ENCODE assay signal across 8 cellular contexts in the genomic region with DNA sequence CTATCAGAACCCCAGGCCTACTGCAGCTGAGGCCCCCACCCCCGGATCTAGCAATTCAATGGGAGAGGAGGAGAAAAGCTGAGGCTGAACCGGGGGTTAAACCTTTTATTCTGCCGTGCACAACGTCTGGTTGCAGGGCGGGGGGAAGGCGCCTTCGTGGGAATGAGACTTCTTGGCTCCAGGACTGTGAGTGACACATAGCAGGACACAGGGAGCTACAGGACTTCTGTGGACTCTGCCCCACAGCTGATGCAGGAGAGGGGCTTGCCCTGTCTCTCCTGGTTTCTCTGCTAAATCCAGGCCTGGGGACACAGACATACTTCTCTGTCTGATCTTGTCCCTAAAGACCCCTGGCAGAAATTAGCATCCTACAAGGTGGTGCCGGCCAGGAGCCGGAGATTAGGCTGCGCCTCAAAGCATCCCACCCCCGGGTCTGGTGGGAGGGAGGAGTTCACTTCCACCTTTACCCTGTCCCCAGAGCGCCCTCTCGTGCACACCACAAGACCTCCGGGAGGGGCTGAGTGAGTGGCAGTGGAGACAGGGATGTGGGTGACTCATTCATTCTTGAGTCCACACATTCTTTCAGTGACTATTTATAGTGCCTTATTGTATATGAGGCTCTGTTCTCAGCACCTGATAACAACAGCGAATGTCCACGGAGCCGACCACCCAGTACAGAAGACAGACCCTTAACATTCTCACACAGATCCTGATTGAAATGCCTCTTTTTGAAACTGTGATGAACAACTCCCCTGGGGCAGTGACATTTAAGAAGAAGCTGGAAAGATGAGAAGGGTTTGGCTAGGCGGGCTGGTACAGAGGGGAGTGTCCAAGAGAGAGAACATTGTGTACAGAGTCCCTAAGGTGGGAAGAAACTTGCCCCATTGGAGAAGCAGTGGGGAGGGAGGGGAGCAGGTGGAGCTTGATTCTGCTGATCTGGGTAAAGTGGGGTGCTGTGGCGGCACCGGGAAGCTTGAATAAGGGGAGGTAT. TPM values are rescaled to one million over a fixed set of nuclear protein-coding genes. Genes with fewer than 3 reads are reported as not detected.
DNase-seq lines count a peak whose midpoint lies in the region; ATAC-seq, FAIRE-seq and TF ChIP-seq lines count a peak whose summit lies in the region.

No MANE protein-coding gene starts in this region.

- H3K36me3 ChIP-seq in RWPE2 (ENCODE audit: low read depth) (no peaks in the 10 kb centered on the region), endothelial cell of umbilical vein (ENCODE audit: control insufficient read depth in 2 of 2, extremely low read depth in 1 of 2, insufficient read depth in 2 of 2, low read length in 2 of 2) (peaks cover 0 to 9% of the 10 kb centered on the region in 2 experiments)

- H3K9ac ChIP-seq in endothelial cell of umbilical vein (replicated peaks; ENCODE audit: extremely low read depth, insufficient read depth, low read length) = peak overlapping the region; percentile 19

- peaks cover 5% of the 10 kb centered on the region for H3K27me3 Mint-ChIP-seq in activated T-helper 1 cell treated with anti-CD3 and anti-CD28 coated beads, Interleukin-12 subunit alpha, Interleukin-12 subunit beta, Interleukin-2, Interleukin-4 antibody, amounts not matched to agents 30 ng/mL and 10 ng/mL and 1 ng/mL, durations not matched to agents 14 hours and 24 hours and 36 hours (ENCODE audit: insufficient read depth)

- no peaks in the 10 kb centered on the region for H3K27me3 ChIP-seq in RWPE2 (ENCODE audit: insufficient read depth, poor library complexity, severe bottlenecking)
- no peaks in the 10 kb centered on the region for H3K27me3 ChIP-seq in endothelial cell of umbilical vein (ENCODE audit: control insufficient read depth in 2 of 2, insufficient read depth in 2 of 2, low read length in 2 of 2)

- H2AFZ ChIP-seq in endothelial cell of umbilical vein (ENCODE audit: low read depth, low read length) = no peak overlapping the region

- no peaks in the 10 kb centered on the region for H4K20me1 ChIP-seq in endothelial cell of umbilical vein (replicated peaks; ENCODE audit: control insufficient read depth, extremely low read depth, insufficient read depth, low read length)

- DNase-seq in EL (peak; percentile 94), RWPE2 (ENCODE audit: low spot score) (peak; percentile 78), endothelial cell of umbilical vein (ENCODE audit: low read depth, low spot score) (peak; percentile 96), myocyte (ENCODE audit: low read depth) (peak; percentile 97), NCI-H2081 treated with DMSO at 0.1 percent for 48 hours (lab: John Stamatoyannopoulos, UW) (no peak)
- no peak for DNase-seq in activated CD8-positive, alpha-beta memory T cell treated with anti-CD3 and anti-CD28 coated beads, Interleukin-2, amount 50 U/mL, for 48 hours
- DNase-seq in activated T-helper 1 cell treated with anti-CD3 and anti-CD28 coated beads, Interleukin-12 subunit alpha, Interleukin-12 subunit beta, Interleukin-2, Interleukin-4 antibody, amounts not matched to agents 30 ng/mL and 10 ng/mL and 1 ng/mL, durations not matched to agents 14 hours and 24 hours and 36 hours (ENCODE audit: low spot score) = no peak

- CTCF ChIA-PET in endothelial cell of umbilical vein (lab: Charles Lee) = interaction anchor here (0.6 to 3.7 kb wide), 18 partner anchors 9 to 586 kb away, joined by 3 to 35 read pairs (median 4); partner anchors contain the start of gene GMPR

- intact Hi-C loops in endothelial cell of umbilical vein (cut with micrococcal nuclease) = loop anchor here (1.0 kb wide), 6 partner anchors 38 to 586 kb away; no protein-coding TSS in a partner anchor
- intact Hi-C loops in activated T-helper 1 cell treated with anti-CD3 and anti-CD28 coated beads, Interleukin-12 subunit alpha, Interleukin-12 subunit beta, Interleukin-2, Interleukin-4 antibody, amounts not matched to agents 30 ng/mL and 10 ng/mL and 1 ng/mL, durations not matched to agents 14 hours and 24 hours and 36 hours (cut with micrococcal nuclease) = no loop called here

- BruUV-seq in endothelial cell of umbilical vein (replicated peaks; lab: Mats Ljungman, UMichigan) = no TSS peak

- H3K4me3 ChIP-seq in RWPE2 (ENCODE audit: severe bottlenecking) (no peak overlapping the region), endothelial cell of umbilical vein (replicated peaks in 1 of 3; ENCODE audit: insufficient read depth in 1 of 3, low read depth in 1 of 3, low read length in 3 of 3) (no peak overlapping the region)

- dilution Hi-C loops in endothelial cell of umbilical vein (cut with MboI; ENCODE audit: extremely low pct_ligation_motif_present, low sequenced_read_pairs) = no loop called here

- no peak overlapping the region for H3K4me3 Mint-ChIP-seq in activated T-helper 1 cell treated with anti-CD3 and anti-CD28 coated beads, Interleukin-12 subunit alpha, Interleukin-12 subunit beta, Interleukin-2, Interleukin-4 antibody, amounts not matched to agents 30 ng/mL and 10 ng/mL and 1 ng/mL, durations not matched to agents 14 hours and 24 hours and 36 hours

- POLR2A ChIA-PET in endothelial cell of umbilical vein (lab: Charles Lee) = no interaction called here

- no peak overlapping the region for H3K27ac Mint-ChIP-seq in activated T-helper 1 cell treated with anti-CD3 and anti-CD28 coated beads, Interleukin-12 subunit alpha, Interleukin-12 subunit beta, Interleukin-2, Interleukin-4 antibody, amounts not matched to agents 30 ng/mL and 10 ng/mL and 1 ng/mL, durations not matched to agents 14 hours and 24 hours and 36 hours

- peak overlapping the region; percentile 19 for H3K4me2 ChIP-seq in endothelial cell of umbilical vein (ENCODE audit: insufficient read depth, low read length)

- peak; percentile 59 for ATAC-seq in HG02885 (IDR thresholded peaks at IDR 0.05; ENCODE audit: poor library complexity, unreplicated experiment)
- ATAC-seq in RWPE2 (ENCODE audit: low read depth) = peak; percentile 96

- no peaks in the 10 kb centered on the region for H3K36me3 Mint-ChIP-seq in activated T-helper 1 cell treated with anti-CD3 and anti-CD28 coated beads, Interleukin-12 subunit alpha, Interleukin-12 subunit beta, Interleukin-2, Interleukin-4 antibody, amounts not matched to agents 30 ng/mL and 10 ng/mL and 1 ng/mL, durations not matched to agents 14 hours and 24 hours and 36 hours (ENCODE audit: low read depth)

- no peaks in the 10 kb centered on the region for H3K79me2 ChIP-seq in endothelial cell of umbilical vein (ENCODE audit: control insufficient read depth, insufficient read depth, low read length)

- TF ChIP-seq POLR2A in endothelial cell of umbilical vein (IDR thresholded peaks at IDR 0.05; ENCODE audit: low read depth, low read length) = no peak

- H3K9me3 ChIP-seq in RWPE2 (ENCODE audit: severe bottlenecking) (no peaks in the 10 kb centered on the region), endothelial cell of umbilical vein (replicated peaks; ENCODE audit: control insufficient read depth, insufficient read depth, low read length) (no peaks in the 10 kb centered on the region)

- no peaks in the 10 kb centered on the region for H3K9me1 ChIP-seq in endothelial cell of umbilical vein (replicated peaks; ENCODE audit: control insufficient read depth, extremely low read depth, insufficient read depth, low read length)

- H3K27ac ChIP-seq in RWPE2 (ENCODE audit: poor library complexity, severe bottlenecking) = peak overlapping the region; percentile 39
- peak overlapping the region; percentile 73 for H3K27ac ChIP-seq in endothelial cell of umbilical vein (ENCODE audit: insufficient read depth, low read depth, low read length)

- peak; percentile 99 for FAIRE-seq in endothelial cell of umbilical vein (lab: Jason Lieb, UNC)

- H3K4me1 Mint-ChIP-seq in activated T-helper 1 cell treated with anti-CD3 and anti-CD28 coated beads, Interleukin-12 subunit alpha, Interleukin-12 subunit beta, Interleukin-2, Interleukin-4 antibody, amounts not matched to agents 30 ng/mL and 10 ng/mL and 1 ng/mL, durations not matched to agents 14 hours and 24 hours and 36 hours (ENCODE audit: low read depth) = peaks cover 7% of the 10 kb centered on the region

- H3K4me1 ChIP-seq in RWPE2 (ENCODE audit: insufficient read depth, poor library complexity, severe bottlenecking) (peaks cover 16% of the 10 kb centered on the region), endothelial cell of umbilical vein (ENCODE audit: control insufficient read depth, extremely low read depth, insufficient read depth, low read length) (peaks cover 9% of the 10 kb centered on the region)

- TF ChIP-seq CTCF in RWPE2 (IDR thresholded peaks at IDR 0.05; ENCODE audit: poor library complexity, severe bottlenecking) (peak; percentile 77), endothelial cell of umbilical vein (IDR thresholded peaks at IDR 0.05; ENCODE audit: extremely low read depth in 1 of 2, insufficient read depth in 1 of 2, low read depth in 1 of 2, low read length in 2 of 2) (peak; percentile 79 to 80)

- no peaks in the 10 kb centered on the region for H3K9me3 Mint-ChIP-seq in activated T-helper 1 cell treated with anti-CD3 and anti-CD28 coated beads, Interleukin-12 subunit alpha, Interleukin-12 subunit beta, Interleukin-2, Interleukin-4 antibody, amounts not matched to agents 30 ng/mL and 10 ng/mL and 1 ng/mL, durations not matched to agents 14 hours and 24 hours and 36 hours

TF ChIP-seq in endothelial cell of umbilical vein, 7 proteins besides CTCF, POLR2A, EP300 and RAD21 (continues in another document):
- no peak for TF ChIP-seq MYC (IDR thresholded peaks at IDR 0.05; ENCODE audit: low read depth, low read length)
- no peak for TF ChIP-seq MAX (IDR thresholded peaks at IDR 0.05; ENCODE audit: insufficient read depth, insufficient read length)
- peak; percentile 33 for TF ChIP-seq GATA2 (IDR thresholded peaks at IDR 0.05; ENCODE audit: insufficient read depth, insufficient read length, low read depth, low read length)
- peak; percentile 95 for TF ChIP-seq JUN (IDR thresholded peaks at IDR 0.05; ENCODE audit: borderline replicate concordance, insufficient read depth, insufficient read length, low read depth)

RNA-seq across cellular contexts. Expression of gene GMPR, which starts 38.9 kb away (rescaled TPM):
- 36.3 and 43.2 TPM in 2 replicates for total RNA-seq in endothelial cell of umbilical vein
- 58.7 and 64.0 TPM in 2 replicates for polyA plus RNA-seq in endothelial cell of umbilical vein
- polyA plus RNA-seq in endothelial cell of umbilical vein (2011; cell fraction: cytosol; rRNA removed) = 57.6 and 61.4 TPM in 2 replicates
- polyA plus RNA-seq in endothelial cell of umbilical vein (2011; cell fraction: nucleus; rRNA removed) = 33.5 and 37.9 TPM in 2 replicates
- 23.4 and 30.6 TPM in 2 replicates for polyA plus RNA-seq in endothelial cell of umbilical vein (2012)
- polyA minus RNA-seq in endothelial cell of umbilical vein = 52.9 and 54.1 TPM in 2 replicates
- not detected for polyA minus RNA-seq in endothelial cell of umbilical vein (2011; cell fraction: cytosol; rRNA and poly(A)+ RNA removed)
- polyA minus RNA-seq in endothelial cell of umbilical vein (2011; cell fraction: nucleus; rRNA and poly(A)+ RNA removed) = 24.2 and 26.7 TPM in 2 replicates
- total RNA-seq in myocyte = 37.5 and 43.6 TPM in 2 replicates
- 26.6 TPM for polyA plus RNA-seq in myocyte (2012)
- total RNA-seq in activated T-helper 1 cell treated with anti-CD3 and anti-CD28 coated beads, Interleukin-12 subunit alpha, Interleukin-12 subunit beta, Interleukin-2, Interleukin-4 antibody, amounts not matched to agents 30 ng/mL and 10 ng/mL and 1 ng/mL, durations not matched to agents 14 hours and 24 hours and 36 hours = 0.96 and 1.2 TPM in 2 replicates

Comparison
In these comparisons a context has a peak if more than half of its experiments do, and no peak if none do; other contexts are left out.
1. DNase-seq: peak in EL (single experiment), RWPE2 (single experiment), endothelial cell of umbilical vein (single experiment) and myocyte (single experiment); none in NCI-H2081 treated with DMSO at 0.1 percent for 48 hours (single experiment), activated CD8-positive, alpha-beta memory T cell treated with anti-CD3 and anti-CD28 coated beads, Interleukin-2, amount 50 U/mL, for 48 hours (single experiment) and activated T-helper 1 cell treated with anti-CD3 and anti-CD28 coated beads, Interleukin-12 subunit alpha, Interleukin-12 subunit beta, Interleukin-2, Interleukin-4 antibody, amounts not matched to agents 30 ng/mL and 10 ng/mL and 1 ng/mL, durations not matched to agents 14 hours and 24 hours and 36 hours (single experiment).
2. RNA of gene GMPR, which starts 38.9 kb away (total RNA-seq): 37.5 to 43.6 TPM in myocyte and 36.3 to 43.2 TPM in endothelial cell of umbilical vein; 0.96 to 1.2 TPM in activated T-helper 1 cell treated with anti-CD3 and anti-CD28 coated beads, Interleukin-12 subunit alpha, Interleukin-12 subunit beta, Interleukin-2, Interleukin-4 antibody, amounts not matched to agents 30 ng/mL and 10 ng/mL and 1 ng/mL, durations not matched to agents 14 hours and 24 hours and 36 hours; every median in the first group is over 10 times any median in the second.